In genomic region chr4:91064157-91064853, GRCh38 we compare ENCODE assay signal across 10 cellular contexts.
DNase-seq lines count a peak whose midpoint lies in the region; ATAC-seq and TF ChIP-seq lines count a peak whose summit lies in the region.
"Had no signal": no experiment of that assay in that cellular context is flagged by ENCODE, and none has a peak within 500 bp of the region (broad histone marks: within the 10 kb centered on the region; RNA-seq: fewer than 3 reads in every experiment).

No MANE protein-coding gene starts in this region.

- H3K36me3 ChIP-seq in kidney epithelial cell (ENCODE audit: control insufficient read depth, insufficient read depth, low read length): no peaks in the 10 kb centered on the region
- H3K36me3 ChIP-seq in naive thymus-derived CD4-positive, alpha-beta T cell (ENCODE audit: control insufficient read depth in 2 of 3, insufficient read depth in 3 of 3, low read length in 3 of 3): no peaks in the 10 kb centered on the region

- no peak for ATAC-seq in naive thymus-derived CD4-positive, alpha-beta T cell
- no peak for ATAC-seq in HG02970 (IDR thresholded peaks at IDR 0.05; ENCODE audit: low FRiP score, unreplicated experiment)

- DNase-seq in COR-L47 (lab: John Stamatoyannopoulos, UW): peak; percentile 93
- peak; percentile 83 to 99 (median 98) for DNase-seq in NCI-H1417 (lab: John Stamatoyannopoulos, UW)
- peak; percentile 62 for DNase-seq in T1000 (lab: John Stamatoyannopoulos, UW)
- peak; percentile 25 for DNase-seq in kidney epithelial cell (ENCODE audit: low read depth)
- no peak for DNase-seq in AML-193 (lab: John Stamatoyannopoulos, UW)
- no peak for DNase-seq in naive thymus-derived CD4-positive, alpha-beta T cell
- no peak for DNase-seq in stimulated activated CD4-positive, alpha-beta T cell treated with anti-CD3 and anti-CD28 coated beads, Interleukin-15, amount 100 ng/mL, for 24 hours
- DNase-seq: effector CD4-positive, alpha-beta T cell; stimulated activated CD4-positive, alpha-beta T cell treated with anti-CD3 and anti-CD28 coated beads, Interleukin-12 subunit alpha, Interleukin-12 subunit beta, amount 100 ng/mL, for 4 hours had no signal

- H3K4me1 Mint-ChIP-seq in naive thymus-derived CD4-positive, alpha-beta T cell: no peaks in the 10 kb centered on the region

- no peak overlapping the region for H3K4me3 Mint-ChIP-seq in naive thymus-derived CD4-positive, alpha-beta T cell

- no peaks in the 10 kb centered on the region for H3K4me1 ChIP-seq in naive thymus-derived CD4-positive, alpha-beta T cell (ENCODE audit: control insufficient read depth in 2 of 2, insufficient read depth in 2 of 2, low read length in 2 of 2)

- H3K27ac ChIP-seq in naive thymus-derived CD4-positive, alpha-beta T cell (ENCODE audit: low read depth, low read length): no peak overlapping the region

- no peaks in the 10 kb centered on the region for H3K36me3 Mint-ChIP-seq in naive thymus-derived CD4-positive, alpha-beta T cell

- no peaks in the 10 kb centered on the region for H3K9me3 ChIP-seq in naive thymus-derived CD4-positive, alpha-beta T cell (ENCODE audit: control insufficient read depth in 2 of 3, low read length in 3 of 3)

- H3K4me3 ChIP-seq in kidney epithelial cell (ENCODE audit: low read depth, low read length): no peak overlapping the region
- H3K4me3 ChIP-seq in naive thymus-derived CD4-positive, alpha-beta T cell (ENCODE audit: low read length): no peak overlapping the region

- no peak for TF ChIP-seq CTCF in kidney epithelial cell (IDR thresholded peaks at IDR 0.05; ENCODE audit: insufficient read depth, low read length, poor library complexity, severe bottlenecking)

- H3K27me3 Mint-ChIP-seq in naive thymus-derived CD4-positive, alpha-beta T cell: no peaks in the 10 kb centered on the region

- POLR2A ChIA-PET in naive thymus-derived CD4-positive, alpha-beta T cell (lab: Charles Lee): no interaction called here

- H3K27ac Mint-ChIP-seq in naive thymus-derived CD4-positive, alpha-beta T cell: no peak overlapping the region

- CTCF ChIA-PET in naive thymus-derived CD4-positive, alpha-beta T cell (lab: Charles Lee): no interaction called here

- peaks cover 0 to 8% (median 0%) of the 10 kb centered on the region in 11 donors for H3K9me3 Mint-ChIP-seq in naive thymus-derived CD4-positive, alpha-beta T cell

- no peaks in the 10 kb centered on the region for H3K27me3 ChIP-seq in kidney epithelial cell (ENCODE audit: control insufficient read depth, insufficient read depth, low read length)
- H3K27me3 ChIP-seq in naive thymus-derived CD4-positive, alpha-beta T cell (ENCODE audit: control insufficient read depth in 2 of 2, insufficient read depth in 2 of 2, low read length in 2 of 2): no peaks in the 10 kb centered on the region

- intact Hi-C loops in naive thymus-derived CD4-positive, alpha-beta T cell (cut with micrococcal nuclease): no loop called here

Comparison
In these comparisons a context has a peak if more than half of its experiments do, and no peak if none do; other contexts are left out.
1. DNase-seq: peak in COR-L47 (single experiment), NCI-H1417 (3 of 3), T1000 (single experiment) and kidney epithelial cell (single experiment); none in AML-193 (0 of 2), naive thymus-derived CD4-positive, alpha-beta T cell (0 of 9) and stimulated activated CD4-positive, alpha-beta T cell treated with anti-CD3 and anti-CD28 coated beads, Interleukin-15, amount 100 ng/mL, for 24 hours (single experiment).